In genomic region chr3:156395961-156396700, GRCh38 we compare ENCODE assay signal across 16 cellular contexts.
"Had no signal": no experiment of that assay in that cellular context is flagged by ENCODE, and none has a peak within 500 bp of the region (broad histone marks: within the 10 kb centered on the region; RNA-seq: fewer than 3 reads in every experiment).

No MANE protein-coding gene starts in this region.

- H3K36me3 ChIP-seq: ascending aorta, tibial artery had no signal

- H3K27me3 Mint-ChIP-seq: stimulated activated memory B cell treated with anti-CD40 and anti-IgM and Interleukin-4, amounts not matched to agents 10 μg/mL and 1 μg/mL and 100 μg/mL, for 72 hours had no signal

- DNase-seq: activated CD4-positive, alpha-beta T cell treated with anti-CD3 and anti-CD28 coated beads, Interleukin-2, amount 50 U/mL, for 1 hour; activated CD4-positive, CD25-positive, alpha-beta regulatory T cell; activated naive CD4-positive, alpha-beta T cell treated with anti-CD3 and anti-CD28 coated beads, Interleukin-2, amount 10 ng/mL, durations not matched to agents 7 days and 5 days; activated T-cell treated with anti-CD3 and anti-CD28 coated beads for 4 hours; endodermal cell; glutamatergic neuron; kidney glomerular epithelial cell; nucleus accumbens; posterior cingulate gyrus; stimulated activated CD4-positive, alpha-beta T cell treated with anti-CD3 and anti-CD28 coated beads, Interleukin-2, amount 100 ng/mL, for 48 hours; tibial artery had no signal

- H3K36me3 Mint-ChIP-seq: activated naive CD4-positive, alpha-beta T cell treated with anti-CD3 and anti-CD28 coated beads, Interleukin-2, amount 10 ng/mL, durations not matched to agents 7 days and 5 days; natural killer cell treated with Interleukin-12 subunit alpha and Interleukin-12 subunit beta and Interleukin-15 and Interleukin-18, amount 100 ng/mL, for 72 hours; stimulated activated memory B cell treated with anti-CD40 and anti-IgM and Interleukin-4, amounts not matched to agents 10 μg/mL and 1 μg/mL and 100 μg/mL, for 72 hours had no signal

- H3K4me3 ChIP-seq: ascending aorta, tibial artery had no signal

- H3K9me3 Mint-ChIP-seq: activated naive CD4-positive, alpha-beta T cell treated with anti-CD3 and anti-CD28 coated beads, Interleukin-2, amount 10 ng/mL, durations not matched to agents 7 days and 5 days; activated T-helper 17 cell treated with anti-CD3 and anti-CD28 coated beads, Interleukin-2, amount 50 U/mL, for 72 hours; endodermal cell; natural killer cell treated with Interleukin-12 subunit alpha and Interleukin-12 subunit beta and Interleukin-15 and Interleukin-18, amount 100 ng/mL, for 72 hours; stimulated activated memory B cell treated with anti-CD40 and anti-IgM and Interleukin-4, amounts not matched to agents 10 μg/mL and 1 μg/mL and 100 μg/mL, for 72 hours; T-helper 2 cell treated with Interferon-gamma antibody and Interleukin-4, amounts not matched to agents 5 μg/mL and 100 μg/mL, for 36 hours had no signal

- ATAC-seq: activated T-helper 17 cell treated with anti-CD3 and anti-CD28 coated beads, Interleukin-2, amount 50 U/mL, for 72 hours; natural killer cell treated with Interleukin-12 subunit alpha and Interleukin-12 subunit beta and Interleukin-15 and Interleukin-18, amount 100 ng/mL, for 72 hours; stimulated activated memory B cell treated with anti-CD40 and anti-IgM and Interleukin-4, amounts not matched to agents 10 μg/mL and 1 μg/mL and 100 μg/mL, for 72 hours had no signal

- H3K27ac ChIP-seq: ascending aorta, tibial artery had no signal

- H3K4me1 Mint-ChIP-seq: activated naive CD4-positive, alpha-beta T cell treated with anti-CD3 and anti-CD28 coated beads, Interleukin-2, amount 10 ng/mL, durations not matched to agents 7 days and 5 days; activated T-helper 17 cell treated with anti-CD3 and anti-CD28 coated beads, Interleukin-2, amount 50 U/mL, for 72 hours; endodermal cell; stimulated activated memory B cell treated with anti-CD40 and anti-IgM and Interleukin-4, amounts not matched to agents 10 μg/mL and 1 μg/mL and 100 μg/mL, for 72 hours had no signal

- H3K4me3 Mint-ChIP-seq: activated naive CD4-positive, alpha-beta T cell treated with anti-CD3 and anti-CD28 coated beads, Interleukin-2, amount 10 ng/mL, durations not matched to agents 7 days and 5 days; activated T-helper 17 cell treated with anti-CD3 and anti-CD28 coated beads, Interleukin-2, amount 50 U/mL, for 72 hours; endodermal cell; natural killer cell treated with Interleukin-12 subunit alpha and Interleukin-12 subunit beta and Interleukin-15 and Interleukin-18, amount 100 ng/mL, for 72 hours; stimulated activated memory B cell treated with anti-CD40 and anti-IgM and Interleukin-4, amounts not matched to agents 10 μg/mL and 1 μg/mL and 100 μg/mL, for 72 hours; T-helper 2 cell treated with Interferon-gamma antibody and Interleukin-4, amounts not matched to agents 5 μg/mL and 100 μg/mL, for 36 hours had no signal

- H3K27me3 ChIP-seq: ascending aorta, tibial artery had no signal

- H3K9me3 ChIP-seq: ascending aorta, tibial artery had no signal
